7 cellular contexts compared by ENCODE assay signal in genomic region chr15:81442454-81442853, GRCh38.
"Had no signal": no experiment of that assay in that cellular context is flagged by ENCODE, and none has a peak within 500 bp of the region (broad histone marks: within the 10 kb centered on the region; RNA-seq: fewer than 3 reads in every experiment).

No MANE protein-coding gene starts in this region.

- H3K4me3 ChIP-seq: K562 had no signal

- H3K4me3 Mint-ChIP-seq: H9 had no signal

- ATAC-seq: K562 had no signal

- DNase-seq: GOT3, H9, HCEC 1CT, IMR-90 had no signal

- FAIRE-seq: H54, HTR-8/SVneo, K562 had no signal
